In genomic region chrX:65697915-65698796, GRCh38 we compare ENCODE assay signal across 8 cellular contexts. TPM values are rescaled to one million over a fixed set of nuclear protein-coding genes. Genes with fewer than 3 reads are reported as not detected.
DNase-seq lines count a peak whose midpoint lies in the region; ATAC-seq and TF ChIP-seq lines count a peak whose summit lies in the region.

No MANE protein-coding gene starts in this region.

- peaks cover 90% of the 10 kb centered on the region for H3K4me1 Mint-ChIP-seq in activated T-helper 1 cell treated with anti-CD3 and anti-CD28 coated beads, Interleukin-12 subunit alpha, Interleukin-12 subunit beta, Interleukin-2, Interleukin-4 antibody, amounts not matched to agents 30 ng/mL and 10 ng/mL and 1 ng/mL, durations not matched to agents 14 hours and 24 hours and 36 hours (ENCODE audit: low read depth)

- no peaks in the 10 kb centered on the region for H3K27me3 ChIP-seq in Peyer's patch
- no peaks in the 10 kb centered on the region for H3K27me3 ChIP-seq in H7 (ENCODE audit: control insufficient read depth, insufficient read depth, low read length)

- H3K36me3 ChIP-seq in Peyer's patch (no peaks in the 10 kb centered on the region), H7 (replicated peaks; ENCODE audit: control insufficient read depth, insufficient read depth, low read length) (no peaks in the 10 kb centered on the region)

- intact Hi-C loops in activated T-helper 1 cell treated with anti-CD3 and anti-CD28 coated beads, Interleukin-12 subunit alpha, Interleukin-12 subunit beta, Interleukin-2, Interleukin-4 antibody, amounts not matched to agents 30 ng/mL and 10 ng/mL and 1 ng/mL, durations not matched to agents 14 hours and 24 hours and 36 hours (cut with micrococcal nuclease), result loop anchor here (1.0 kb wide), 5 partner anchors 8 to 103 kb away; no protein-coding TSS in a partner anchor
- intact Hi-C loops in left ventricle myocardium superior (cut with micrococcal nuclease), result no loop called here

- no peaks in the 10 kb centered on the region for H3K9me3 Mint-ChIP-seq in activated T-helper 1 cell treated with anti-CD3 and anti-CD28 coated beads, Interleukin-12 subunit alpha, Interleukin-12 subunit beta, Interleukin-2, Interleukin-4 antibody, amounts not matched to agents 30 ng/mL and 10 ng/mL and 1 ng/mL, durations not matched to agents 14 hours and 24 hours and 36 hours

- no peaks in the 10 kb centered on the region for H3K9me3 ChIP-seq in Peyer's patch

- peak; percentile 54 for TF ChIP-seq POLR2A in GM18505 (IDR thresholded peaks at IDR 0.05; ENCODE audit: borderline replicate concordance, extremely low read depth, insufficient read depth, insufficient read length)
- no peak for TF ChIP-seq POLR2A in Peyer's patch (IDR thresholded peaks at IDR 0.05)

- H3K27ac ChIP-seq in Peyer's patch, result peak overlapping the region; percentile 50 to 77 (median 74)

- DNase-seq in Peyer's patch (peak in 2 of 3 donors; percentile 90 to 92), left ventricle myocardium superior (peak; percentile 61), H7 (no peak), NCI-H1417 (lab: John Stamatoyannopoulos, UW) (no peak)
- peak; percentile 65 for DNase-seq in activated T-helper 1 cell treated with anti-CD3 and anti-CD28 coated beads, Interleukin-12 subunit alpha, Interleukin-12 subunit beta, Interleukin-2, Interleukin-4 antibody, amounts not matched to agents 30 ng/mL and 10 ng/mL and 1 ng/mL, durations not matched to agents 14 hours and 24 hours and 36 hours (ENCODE audit: low spot score)
- peak; percentile 48 to 52 for DNase-seq in stimulated activated CD4-positive, alpha-beta T cell treated with anti-CD3 and anti-CD28 coated beads, Interleukin-2, amount 100 ng/mL, for 48 hours

- peaks cover 0 to 23% (median 4%) of the 10 kb centered on the region in 4 donors for H3K4me1 ChIP-seq in Peyer's patch

- peaks cover 32% of the 10 kb centered on the region for H3K36me3 Mint-ChIP-seq in activated T-helper 1 cell treated with anti-CD3 and anti-CD28 coated beads, Interleukin-12 subunit alpha, Interleukin-12 subunit beta, Interleukin-2, Interleukin-4 antibody, amounts not matched to agents 30 ng/mL and 10 ng/mL and 1 ng/mL, durations not matched to agents 14 hours and 24 hours and 36 hours (ENCODE audit: low read depth)

- H3K27ac Mint-ChIP-seq in activated T-helper 1 cell treated with anti-CD3 and anti-CD28 coated beads, Interleukin-12 subunit alpha, Interleukin-12 subunit beta, Interleukin-2, Interleukin-4 antibody, amounts not matched to agents 30 ng/mL and 10 ng/mL and 1 ng/mL, durations not matched to agents 14 hours and 24 hours and 36 hours, result peak overlapping the region; percentile 98

- H3K4me3 ChIP-seq in Peyer's patch, result peak overlapping the region in 1 of 4 donors; percentile 4
- H3K4me3 ChIP-seq in H7 (ENCODE audit: insufficient read depth, low read depth, low read length), result no peak overlapping the region

- ATAC-seq in GM18505 (IDR thresholded peaks at IDR 0.05; ENCODE audit: unreplicated experiment) (peak; percentile 63), HG02943 (IDR thresholded peaks at IDR 0.05; ENCODE audit: low read depth, unreplicated experiment) (peak; percentile 72), left ventricle myocardium superior (peak; percentile 65)

- H3K27me3 Mint-ChIP-seq in activated T-helper 1 cell treated with anti-CD3 and anti-CD28 coated beads, Interleukin-12 subunit alpha, Interleukin-12 subunit beta, Interleukin-2, Interleukin-4 antibody, amounts not matched to agents 30 ng/mL and 10 ng/mL and 1 ng/mL, durations not matched to agents 14 hours and 24 hours and 36 hours (ENCODE audit: insufficient read depth), result no peaks in the 10 kb centered on the region

- TF ChIP-seq CTCF in Peyer's patch (IDR thresholded peaks at IDR 0.05), result no peak

- peak overlapping the region; percentile 77 for H3K4me3 Mint-ChIP-seq in activated T-helper 1 cell treated with anti-CD3 and anti-CD28 coated beads, Interleukin-12 subunit alpha, Interleukin-12 subunit beta, Interleukin-2, Interleukin-4 antibody, amounts not matched to agents 30 ng/mL and 10 ng/mL and 1 ng/mL, durations not matched to agents 14 hours and 24 hours and 36 hours

RNA-seq across cellular contexts. Expression of gene MSN, which starts 30.7 kb away (rescaled TPM):
- total RNA-seq in Peyer's patch (100 to 1,000 TPM in 1 of 4 donors, 10 to 100 TPM in 3; 22.4 to 126 (median 33.4) TPM), left ventricle myocardium superior (91.2 TPM)
- 479 and 484 TPM in 2 replicates for total RNA-seq in activated T-helper 1 cell treated with anti-CD3 and anti-CD28 coated beads, Interleukin-12 subunit alpha, Interleukin-12 subunit beta, Interleukin-2, Interleukin-4 antibody, amounts not matched to agents 30 ng/mL and 10 ng/mL and 1 ng/mL, durations not matched to agents 14 hours and 24 hours and 36 hours
- total RNA-seq in H7 (2014; rRNA removed; shearing (Covaris generic)), result 175 and 186 TPM in 2 replicates

Comparison
In these comparisons a context has a peak if more than half of its experiments do, and no peak if none do; other contexts are left out.
1. DNase-seq: peak in Peyer's patch (2 of 3), activated T-helper 1 cell treated with anti-CD3 and anti-CD28 coated beads, Interleukin-12 subunit alpha, Interleukin-12 subunit beta, Interleukin-2, Interleukin-4 antibody, amounts not matched to agents 30 ng/mL and 10 ng/mL and 1 ng/mL, durations not matched to agents 14 hours and 24 hours and 36 hours (single experiment), left ventricle myocardium superior (single experiment) and stimulated activated CD4-positive, alpha-beta T cell treated with anti-CD3 and anti-CD28 coated beads, Interleukin-2, amount 100 ng/mL, for 48 hours (2 of 2); none in H7 (single experiment) and NCI-H1417 (0 of 3).
2. Peak in every context shown above with its lines, with median percentiles within 50 percentile points of each other: ATAC-seq.